In the genomic region with DNA sequence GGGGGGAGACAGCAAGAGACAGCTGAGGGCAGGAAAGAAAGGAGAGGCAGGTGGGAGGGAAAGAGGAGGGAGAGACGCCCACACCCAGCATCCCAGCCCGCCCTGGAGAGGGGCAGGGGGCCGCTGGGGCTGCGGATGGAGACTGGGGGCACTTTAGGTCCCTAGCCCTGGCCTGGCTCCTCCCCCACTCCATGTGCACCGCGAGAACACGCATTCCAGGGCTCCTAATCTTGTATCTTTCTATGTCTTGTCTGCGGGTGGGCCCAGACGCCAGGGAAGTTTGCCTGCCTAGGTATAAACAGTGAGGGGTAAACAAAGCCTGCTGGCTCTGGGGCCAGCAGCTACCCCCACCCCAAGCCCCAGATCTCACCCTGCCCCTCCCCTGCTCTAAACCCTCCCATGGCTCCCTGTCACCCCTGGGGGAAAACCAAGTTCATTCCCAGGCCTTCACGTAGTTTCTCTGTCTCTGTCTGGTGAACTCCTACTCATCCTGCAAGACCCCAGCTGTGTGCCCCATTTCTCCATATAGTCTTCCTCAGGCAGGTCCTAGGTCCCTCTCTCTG, we compare ENCODE assay signal across 1 cellular context.
TF ChIP-seq lines count a peak whose summit lies in the region.

No MANE protein-coding gene starts in this region.

TF ChIP-seq in SK-N-SH, 30 proteins besides CTCF, POLR2A, EP300 and RAD21 (continued from another document):
- TF ChIP-seq, protein P1, sequence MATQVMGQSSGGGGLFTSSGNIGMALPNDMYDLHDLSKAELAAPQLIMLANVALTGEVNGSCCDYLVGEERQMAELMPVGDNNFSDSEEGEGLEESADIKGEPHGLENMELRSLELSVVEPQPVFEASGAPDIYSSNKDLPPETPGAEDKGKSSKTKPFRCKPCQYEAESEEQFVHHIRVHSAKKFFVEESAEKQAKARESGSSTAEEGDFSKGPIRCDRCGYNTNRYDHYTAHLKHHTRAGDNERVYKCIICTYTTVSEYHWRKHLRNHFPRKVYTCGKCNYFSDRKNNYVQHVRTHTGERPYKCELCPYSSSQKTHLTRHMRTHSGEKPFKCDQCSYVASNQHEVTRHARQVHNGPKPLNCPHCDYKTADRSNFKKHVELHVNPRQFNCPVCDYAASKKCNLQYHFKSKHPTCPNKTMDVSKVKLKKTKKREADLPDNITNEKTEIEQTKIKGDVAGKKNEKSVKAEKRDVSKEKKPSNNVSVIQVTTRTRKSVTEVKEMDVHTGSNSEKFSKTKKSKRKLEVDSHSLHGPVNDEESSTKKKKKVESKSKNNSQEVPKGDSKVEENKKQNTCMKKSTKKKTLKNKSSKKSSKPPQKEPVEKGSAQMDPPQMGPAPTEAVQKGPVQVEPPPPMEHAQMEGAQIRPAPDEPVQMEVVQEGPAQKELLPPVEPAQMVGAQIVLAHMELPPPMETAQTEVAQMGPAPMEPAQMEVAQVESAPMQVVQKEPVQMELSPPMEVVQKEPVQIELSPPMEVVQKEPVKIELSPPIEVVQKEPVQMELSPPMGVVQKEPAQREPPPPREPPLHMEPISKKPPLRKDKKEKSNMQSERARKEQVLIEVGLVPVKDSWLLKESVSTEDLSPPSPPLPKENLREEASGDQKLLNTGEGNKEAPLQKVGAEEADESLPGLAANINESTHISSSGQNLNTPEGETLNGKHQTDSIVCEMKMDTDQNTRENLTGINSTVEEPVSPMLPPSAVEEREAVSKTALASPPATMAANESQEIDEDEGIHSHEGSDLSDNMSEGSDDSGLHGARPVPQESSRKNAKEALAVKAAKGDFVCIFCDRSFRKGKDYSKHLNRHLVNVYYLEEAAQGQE (IDR thresholded peaks at IDR 0.05; ENCODE audit: low read depth, low read length) = no peak
- TF ChIP-seq, protein P2, sequence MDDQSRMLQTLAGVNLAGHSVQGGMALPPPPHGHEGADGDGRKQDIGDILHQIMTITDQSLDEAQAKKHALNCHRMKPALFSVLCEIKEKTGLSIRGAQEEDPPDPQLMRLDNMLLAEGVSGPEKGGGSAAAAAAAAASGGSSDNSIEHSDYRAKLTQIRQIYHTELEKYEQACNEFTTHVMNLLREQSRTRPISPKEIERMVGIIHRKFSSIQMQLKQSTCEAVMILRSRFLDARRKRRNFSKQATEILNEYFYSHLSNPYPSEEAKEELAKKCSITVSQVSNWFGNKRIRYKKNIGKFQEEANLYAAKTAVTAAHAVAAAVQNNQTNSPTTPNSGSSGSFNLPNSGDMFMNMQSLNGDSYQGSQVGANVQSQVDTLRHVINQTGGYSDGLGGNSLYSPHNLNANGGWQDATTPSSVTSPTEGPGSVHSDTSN (IDR thresholded peaks at IDR 0.05) = no peak
